ENCODE assay signal across 18 cellular contexts in genomic region chr14:74915826-74916225, GRCh38. TPM values are rescaled to one million over a fixed set of nuclear protein-coding genes. Genes with fewer than 3 reads are reported as not detected.
"Had no signal": no experiment of that assay in that cellular context is flagged by ENCODE, and none has a peak within 500 bp of the region (broad histone marks: within the 10 kb centered on the region; RNA-seq: fewer than 3 reads in every experiment).

No MANE protein-coding gene starts in this region.

- DNase-seq: activated CD4-positive, CD25-positive, alpha-beta regulatory T cell treated with anti-CD3 and anti-CD28 coated beads, Interleukin-2, amount 50 U/mL, for 72 hours; activated naive CD4-positive, alpha-beta T cell; activated naive CD8-positive, alpha-beta T cell treated with anti-CD3 and anti-CD28 coated beads, Interleukin-2, amount 10 ng/mL, durations not matched to agents 7 days and 5 days; anterior cingulate cortex; dermis blood vessel endothelial cell; effector memory CD8-positive, alpha-beta T cell; foreskin melanocyte; mammary epithelial cell; stimulated activated CD4-positive, alpha-beta T cell treated with anti-CD3 and anti-CD28 coated beads, Interleukin-2, amount 100 ng/mL, for 48 hours; T-cell; thyroid gland had no signal

- H3K27ac ChIP-seq: parathyroid adenoma had no signal

- H3K9me3 ChIP-seq: thyroid gland had no signal

- H3K4me1 ChIP-seq: parathyroid adenoma had no signal

- ATAC-seq: effector memory CD8-positive, alpha-beta T cell; stimulated activated memory B cell treated with anti-CD40 and anti-IgM and Interleukin-4, amounts not matched to agents 10 μg/mL and 1 μg/mL and 100 μg/mL, for 72 hours; T-cell had no signal

- H3K9ac ChIP-seq: parathyroid adenoma had no signal

- H3K36me3 ChIP-seq: thyroid gland had no signal

- H3K4me3 ChIP-seq: thyroid gland had no signal

- H3K27me3 ChIP-seq: thyroid gland had no signal

RNA-seq across cellular contexts. Expression of gene PROX2, which starts 39.9 kb away (rescaled TPM):
- total RNA-seq: bronchial epithelial cell, chondrocyte, dermis blood vessel endothelial cell, fibroblast of lung, mammary epithelial cell, neural crest cell, renal cortical epithelial cell, thyroid gland had no signal
